Comparison of ENCODE assay signal across 30 cellular contexts in the genomic region with DNA sequence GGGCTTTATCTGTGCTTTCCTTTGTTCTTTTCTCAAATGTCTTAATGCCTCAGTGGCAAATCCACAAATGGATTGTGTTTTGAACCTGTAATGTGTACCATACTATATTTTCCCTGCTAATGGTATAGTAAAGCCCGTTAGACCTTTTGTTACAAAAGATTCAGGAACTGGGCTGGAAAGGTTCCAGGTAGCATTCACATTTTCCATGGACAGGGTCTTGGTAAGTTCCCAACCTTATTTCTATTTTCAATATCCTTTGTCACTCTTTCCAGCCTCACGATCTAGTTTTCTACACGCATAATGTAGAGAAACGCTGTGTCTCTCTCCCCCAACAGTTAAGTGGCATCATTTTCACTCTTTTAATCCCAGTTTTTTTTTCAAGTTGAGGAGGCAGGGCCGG.
"Had no signal": no experiment of that assay in that cellular context is flagged by ENCODE, and none has a peak within 500 bp of the region (broad histone marks: within the 10 kb centered on the region; RNA-seq: fewer than 3 reads in every experiment).

No MANE protein-coding gene starts in this region.

- H3K9me3 Mint-ChIP-seq: activated CD4-positive, alpha-beta memory T cell treated with anti-CD3 and anti-CD28 coated beads for 36 hours; activated CD4-positive, alpha-beta T cell treated with anti-CD3 and anti-CD28 coated beads, Interleukin-2, amount 10 ng/mL, durations not matched to agents 24 days and 14 days; activated naive CD4-positive, alpha-beta T cell treated with anti-CD3 and anti-CD28 coated beads for 36 hours; activated naive CD4-positive, alpha-beta T cell treated with anti-CD3 and anti-CD28 coated beads, Interleukin-2, amount 50 U/mL, for 24 hours; activated naive CD8-positive, alpha-beta T cell treated with anti-CD3 and anti-CD28 coated beads for 36 hours; activated naive CD8-positive, alpha-beta T cell treated with anti-CD3 and anti-CD28 coated beads, Interleukin-2, amount 50 U/mL, for 24 hours; activated T-helper 2 cell treated with anti-CD3 and anti-CD28 coated beads, Interferon-gamma antibody, Interleukin-2, Interleukin-4, amounts not matched to agents 10 μg/mL and 5 μg/mL and 100 μg/mL, durations not matched to agents 14 hours and 24 hours and 36 hours; central memory CD8-positive, alpha-beta T cell had no signal

- H3K36me3 ChIP-seq: adrenal gland, brain microvascular endothelial cell, gastrocnemius medialis, heart right ventricle had no signal

- H3K4me3 Mint-ChIP-seq: activated CD4-positive, alpha-beta memory T cell treated with anti-CD3 and anti-CD28 coated beads for 36 hours; activated CD4-positive, alpha-beta T cell treated with anti-CD3 and anti-CD28 coated beads for 36 hours; activated CD4-positive, alpha-beta T cell treated with anti-CD3 and anti-CD28 coated beads, Interleukin-2, amount 10 ng/mL, durations not matched to agents 24 days and 14 days; activated CD8-positive, alpha-beta memory T cell treated with anti-CD3 and anti-CD28 coated beads, Interleukin-2, amount 10 ng/mL, durations not matched to agents 7 days and 5 days; activated CD8-positive, alpha-beta T cell treated with anti-CD3 and anti-CD28 coated beads, Interleukin-2, amount 10 ng/mL, durations not matched to agents 7 days and 5 days; activated naive CD4-positive, alpha-beta T cell treated with anti-CD3 and anti-CD28 coated beads for 36 hours; activated naive CD4-positive, alpha-beta T cell treated with anti-CD3 and anti-CD28 coated beads, Interleukin-2, amount 50 U/mL, for 24 hours; activated naive CD8-positive, alpha-beta T cell treated with anti-CD3 and anti-CD28 coated beads for 36 hours; activated naive CD8-positive, alpha-beta T cell treated with anti-CD3 and anti-CD28 coated beads, Interleukin-2, amount 50 U/mL, for 24 hours; activated T-helper 1 cell treated with anti-CD3 and anti-CD28 coated beads, Interleukin-12 subunit alpha, Interleukin-12 subunit beta, Interleukin-2, Interleukin-4 antibody, amounts not matched to agents 30 ng/mL and 10 ng/mL and 1 ng/mL, durations not matched to agents 14 hours and 24 hours and 36 hours; central memory CD8-positive, alpha-beta T cell; endodermal cell had no signal

- H3K27ac Mint-ChIP-seq: activated CD4-positive, alpha-beta memory T cell treated with anti-CD3 and anti-CD28 coated beads for 36 hours; activated CD4-positive, alpha-beta T cell treated with anti-CD3 and anti-CD28 coated beads for 36 hours; activated CD4-positive, alpha-beta T cell treated with anti-CD3 and anti-CD28 coated beads, Interleukin-2, amount 10 ng/mL, durations not matched to agents 24 days and 14 days; activated CD8-positive, alpha-beta memory T cell treated with anti-CD3 and anti-CD28 coated beads, Interleukin-2, amount 10 ng/mL, durations not matched to agents 7 days and 5 days; activated CD8-positive, alpha-beta T cell treated with anti-CD3 and anti-CD28 coated beads, Interleukin-2, amount 10 ng/mL, durations not matched to agents 7 days and 5 days; activated naive CD4-positive, alpha-beta T cell treated with anti-CD3 and anti-CD28 coated beads for 36 hours; activated naive CD4-positive, alpha-beta T cell treated with anti-CD3 and anti-CD28 coated beads, Interleukin-2, amount 50 U/mL, for 24 hours; activated naive CD8-positive, alpha-beta T cell treated with anti-CD3 and anti-CD28 coated beads for 36 hours; activated naive CD8-positive, alpha-beta T cell treated with anti-CD3 and anti-CD28 coated beads, Interleukin-2, amount 50 U/mL, for 24 hours; activated T-helper 1 cell treated with anti-CD3 and anti-CD28 coated beads, Interleukin-12 subunit alpha, Interleukin-12 subunit beta, Interleukin-2, Interleukin-4 antibody, amounts not matched to agents 30 ng/mL and 10 ng/mL and 1 ng/mL, durations not matched to agents 14 hours and 24 hours and 36 hours; activated T-helper 2 cell treated with anti-CD3 and anti-CD28 coated beads, Interferon-gamma antibody, Interleukin-2, Interleukin-4, amounts not matched to agents 10 μg/mL and 5 μg/mL and 100 μg/mL, durations not matched to agents 14 hours and 24 hours and 36 hours; endodermal cell had no signal

- H3K4me1 Mint-ChIP-seq: activated CD4-positive, alpha-beta T cell treated with anti-CD3 and anti-CD28 coated beads for 36 hours; activated CD4-positive, alpha-beta T cell treated with anti-CD3 and anti-CD28 coated beads, Interleukin-2, amount 10 ng/mL, durations not matched to agents 24 days and 14 days; activated CD8-positive, alpha-beta memory T cell treated with anti-CD3 and anti-CD28 coated beads, Interleukin-2, amount 10 ng/mL, durations not matched to agents 7 days and 5 days; activated naive CD4-positive, alpha-beta T cell treated with anti-CD3 and anti-CD28 coated beads, Interleukin-2, amount 50 U/mL, for 24 hours; activated naive CD8-positive, alpha-beta T cell treated with anti-CD3 and anti-CD28 coated beads for 36 hours; activated naive CD8-positive, alpha-beta T cell treated with anti-CD3 and anti-CD28 coated beads, Interleukin-2, amount 50 U/mL, for 24 hours; central memory CD8-positive, alpha-beta T cell had no signal

- H3K27me3 Mint-ChIP-seq: activated CD4-positive, alpha-beta memory T cell treated with anti-CD3 and anti-CD28 coated beads for 36 hours; activated CD4-positive, alpha-beta T cell treated with anti-CD3 and anti-CD28 coated beads, Interleukin-2, amount 10 ng/mL, durations not matched to agents 24 days and 14 days; activated CD8-positive, alpha-beta memory T cell treated with anti-CD3 and anti-CD28 coated beads, Interleukin-2, amount 10 ng/mL, durations not matched to agents 7 days and 5 days; central memory CD8-positive, alpha-beta T cell had no signal

- H3K9me3 ChIP-seq: adrenal gland, gastrocnemius medialis had no signal

- H3K27me3 ChIP-seq: adrenal gland, brain microvascular endothelial cell, dorsolateral prefrontal cortex, gastrocnemius medialis, heart right ventricle had no signal

- DNase-seq: activated CD4-positive, alpha-beta memory T cell treated with anti-CD3 and anti-CD28 coated beads for 36 hours; activated CD4-positive, alpha-beta T cell treated with anti-CD3 and anti-CD28 coated beads for 36 hours; activated CD4-positive, alpha-beta T cell treated with anti-CD3 and anti-CD28 coated beads, Interleukin-2, amount 10 ng/mL, durations not matched to agents 24 days and 14 days; activated CD4-positive, CD25-positive, alpha-beta regulatory T cell; activated CD4-positive, CD25-positive, alpha-beta regulatory T cell treated with anti-CD3 and anti-CD28 coated beads, Interleukin-2, amount 50 U/mL, for 72 hours; activated CD8-positive, alpha-beta memory T cell treated with anti-CD3 and anti-CD28 coated beads, Interleukin-2, amount 10 ng/mL, durations not matched to agents 7 days and 5 days; activated CD8-positive, alpha-beta memory T cell treated with anti-CD3 and anti-CD28 coated beads, Interleukin-2, amount 50 U/mL, for 4 hours; activated CD8-positive, alpha-beta T cell treated with anti-CD3 and anti-CD28 coated beads, Interleukin-2, amount 10 ng/mL, durations not matched to agents 7 days and 5 days; activated effector memory CD4-positive, alpha-beta T cell treated with anti-CD3 and anti-CD28 coated beads, Interleukin-2, amount 50 U/mL, for 16 hours; activated naive CD4-positive, alpha-beta T cell treated with anti-CD3 and anti-CD28 coated beads for 36 hours; activated naive CD8-positive, alpha-beta T cell treated with anti-CD3 and anti-CD28 coated beads for 36 hours; activated naive CD8-positive, alpha-beta T cell treated with anti-CD3 and anti-CD28 coated beads, Interleukin-2, amount 50 U/mL, for 24 hours; activated T-cell treated with anti-CD3 and anti-CD28 coated beads, Interleukin-2, amount 50 U/mL, for 1 hour; activated T-cell treated with anti-CD3 and anti-CD28 coated beads, Interleukin-2, amount 50 U/mL, for 48 hours; adrenal gland; amygdala; brain microvascular endothelial cell; dorsolateral prefrontal cortex; effector memory CD4-positive, alpha-beta T cell; endodermal cell; foreskin keratinocyte; gastrocnemius medialis; glutamatergic neuron; T-helper 2 cell had no signal

- ATAC-seq: activated CD4-positive, alpha-beta T cell treated with anti-CD3 and anti-CD28 coated beads for 36 hours; activated CD8-positive, alpha-beta memory T cell treated with anti-CD3 and anti-CD28 coated beads, Interleukin-2, amount 10 ng/mL, durations not matched to agents 7 days and 5 days; activated CD8-positive, alpha-beta T cell treated with anti-CD3 and anti-CD28 coated beads, Interleukin-2, amount 10 ng/mL, durations not matched to agents 7 days and 5 days; activated naive CD8-positive, alpha-beta T cell treated with anti-CD3 and anti-CD28 coated beads, Interleukin-2, amount 50 U/mL, for 24 hours; esophagus mucosa; foreskin keratinocyte; gastrocnemius medialis had no signal

- H3K36me3 Mint-ChIP-seq: activated CD4-positive, alpha-beta memory T cell treated with anti-CD3 and anti-CD28 coated beads for 36 hours; activated CD8-positive, alpha-beta memory T cell treated with anti-CD3 and anti-CD28 coated beads, Interleukin-2, amount 10 ng/mL, durations not matched to agents 7 days and 5 days; activated naive CD4-positive, alpha-beta T cell treated with anti-CD3 and anti-CD28 coated beads, Interleukin-2, amount 50 U/mL, for 24 hours; activated naive CD8-positive, alpha-beta T cell treated with anti-CD3 and anti-CD28 coated beads for 36 hours had no signal

- H3K27ac ChIP-seq: adrenal gland, brain microvascular endothelial cell, dorsolateral prefrontal cortex, foreskin keratinocyte, gastrocnemius medialis had no signal

- H3K4me3 ChIP-seq: adrenal gland, dorsolateral prefrontal cortex, gastrocnemius medialis, heart right ventricle had no signal

- H3K4me1 ChIP-seq: adrenal gland, foreskin keratinocyte had no signal
